In genomic region chr2:199814084-199814844, GRCh38 we compare ENCODE assay signal across 18 cellular contexts. TPM values are rescaled to one million over a fixed set of nuclear protein-coding genes. Genes with fewer than 3 reads are reported as not detected.
"Had no signal": no experiment of that assay in that cellular context is flagged by ENCODE, and none has a peak within 500 bp of the region (broad histone marks: within the 10 kb centered on the region; RNA-seq: fewer than 3 reads in every experiment).

No MANE protein-coding gene starts in this region.

- H3K4me1 ChIP-seq: ascending aorta, foreskin keratinocyte, heart left ventricle, left ventricle myocardium inferior, stomach had no signal

- H3K4me3 ChIP-seq: ascending aorta, cardiac muscle cell, esophagus squamous epithelium, heart left ventricle, left ventricle myocardium inferior, stomach, thoracic aorta had no signal

- H3K9me3 Mint-ChIP-seq: activated CD8-positive, alpha-beta T cell treated with anti-CD3 and anti-CD28 coated beads for 36 hours; activated naive CD8-positive, alpha-beta T cell treated with anti-CD3 and anti-CD28 coated beads, Interleukin-2, amount 50 U/mL, for 24 hours had no signal

- H3K27me3 Mint-ChIP-seq: activated CD4-positive, alpha-beta T cell treated with anti-CD3 and anti-CD28 coated beads for 36 hours; activated naive CD8-positive, alpha-beta T cell treated with anti-CD3 and anti-CD28 coated beads, Interleukin-2, amount 50 U/mL, for 24 hours had no signal

- H3K4me3 Mint-ChIP-seq: activated CD4-positive, alpha-beta T cell treated with anti-CD3 and anti-CD28 coated beads for 36 hours; activated CD8-positive, alpha-beta T cell treated with anti-CD3 and anti-CD28 coated beads for 36 hours; activated naive CD8-positive, alpha-beta T cell treated with anti-CD3 and anti-CD28 coated beads, Interleukin-2, amount 50 U/mL, for 24 hours had no signal

- H3K27ac ChIP-seq: ascending aorta, cardiac muscle cell, esophagus squamous epithelium, foreskin keratinocyte, heart left ventricle, left ventricle myocardium inferior, stomach, thoracic aorta had no signal

- H3K4me1 Mint-ChIP-seq: activated CD4-positive, alpha-beta T cell treated with anti-CD3 and anti-CD28 coated beads for 36 hours; activated naive CD8-positive, alpha-beta T cell treated with anti-CD3 and anti-CD28 coated beads, Interleukin-2, amount 50 U/mL, for 24 hours had no signal

- DNase-seq: activated CD4-positive, alpha-beta T cell treated with anti-CD3 and anti-CD28 coated beads for 36 hours; activated CD8-positive, alpha-beta memory T cell treated with anti-CD3 and anti-CD28 coated beads, Interleukin-2, amount 50 U/mL, for 48 hours; activated CD8-positive, alpha-beta T cell treated with anti-CD3 and anti-CD28 coated beads for 36 hours; activated naive CD8-positive, alpha-beta T cell treated with anti-CD3 and anti-CD28 coated beads, Interleukin-2, amount 50 U/mL, for 24 hours; esophagus squamous epithelium; foreskin keratinocyte; heart left ventricle; left ventricle myocardium inferior; mesenchymal stem cell; stimulated activated CD4-positive, alpha-beta T cell treated with anti-CD3 and anti-CD28 coated beads, Interleukin-4, amount 100 ng/mL, for 24 hours; stomach had no signal

- H3K36me3 ChIP-seq: ascending aorta, cardiac muscle cell, esophagus squamous epithelium, heart left ventricle, left ventricle myocardium inferior, stomach, thoracic aorta had no signal

- H3K27me3 ChIP-seq: ascending aorta, cardiac muscle cell, esophagus squamous epithelium, foreskin keratinocyte, heart left ventricle, stomach had no signal

- FAIRE-seq: colon, islet of Langerhans had no signal

- ATAC-seq: activated CD4-positive, alpha-beta T cell treated with anti-CD3 and anti-CD28 coated beads for 36 hours; activated CD8-positive, alpha-beta T cell treated with anti-CD3 and anti-CD28 coated beads for 36 hours; activated naive CD8-positive, alpha-beta T cell treated with anti-CD3 and anti-CD28 coated beads, Interleukin-2, amount 50 U/mL, for 24 hours; heart left ventricle had no signal

- H3K9me3 ChIP-seq: ascending aorta, esophagus squamous epithelium, heart left ventricle, left ventricle myocardium inferior, stomach, thoracic aorta had no signal

- H3K27ac Mint-ChIP-seq: activated CD4-positive, alpha-beta T cell treated with anti-CD3 and anti-CD28 coated beads for 36 hours; activated CD8-positive, alpha-beta T cell treated with anti-CD3 and anti-CD28 coated beads for 36 hours; activated naive CD8-positive, alpha-beta T cell treated with anti-CD3 and anti-CD28 coated beads, Interleukin-2, amount 50 U/mL, for 24 hours had no signal

RNA-seq across cellular contexts. Expression of gene FTCDNL1, which starts 36.7 kb away (rescaled TPM):
- total RNA-seq: osteocyte had no signal
- polyA plus RNA-seq: neural cell had no signal
